ENCODE assay signal across 1 cellular context in genomic region chr4:159281781-159282180, GRCh38.
TF ChIP-seq lines count a peak whose summit lies in the region.

No MANE protein-coding gene starts in this region.

TF ChIP-seq in A549, 52 proteins besides CTCF, POLR2A, EP300 and RAD21 (continued from another document):
- TF ChIP-seq MAX (IDR thresholded peaks at IDR 0.05) (no peak), PBX3 (IDR thresholded peaks at IDR 0.05) (no peak), RNF2 (IDR thresholded peaks at IDR 0.05; ENCODE audit: borderline replicate concordance, low read depth) (no peak), CHD4 (IDR thresholded peaks at IDR 0.05; ENCODE audit: borderline replicate concordance) (no peak), TP53 (CRISPR knock-in tag; IDR thresholded peaks at IDR 0.05) (no peak)
